13 cellular contexts compared by ENCODE assay signal in genomic region chr7:129877146-129877792, GRCh38.
DNase-seq lines count a peak whose midpoint lies in the region; ATAC-seq, FAIRE-seq and TF ChIP-seq lines count a peak whose summit lies in the region.
"Had no signal": no experiment of that assay in that cellular context is flagged by ENCODE, and none has a peak within 500 bp of the region (broad histone marks: within the 10 kb centered on the region; RNA-seq: fewer than 3 reads in every experiment).

No MANE protein-coding gene starts in this region.

- DNase-seq in GM12892 (ENCODE audit: insufficient read length): no peak
- DNase-seq in OCI-LY7 (ENCODE audit: low spot score): no peak
- no peak for DNase-seq in pancreas
- no peak for DNase-seq in HK-2 (ENCODE audit: unreplicated experiment)
- no peak for DNase-seq in activated effector memory CD4-positive, alpha-beta T cell treated with anti-CD3 and anti-CD28 coated beads, Interleukin-2, amount 50 U/mL, for 16 hours
- no peak for DNase-seq in MM.1S
- DNase-seq: activated CD4-positive, alpha-beta T cell treated with anti-CD3 and anti-CD28 coated beads for 1 hour; activated naive CD8-positive, alpha-beta T cell treated with anti-CD3 and anti-CD28 coated beads, Interleukin-2, amount 10 ng/mL, durations not matched to agents 7 days and 5 days; posterior cingulate gyrus; RPMI8226 had no signal

- peaks cover 52% of the 10 kb centered on the region for H3K36me3 Mint-ChIP-seq in stimulated activated memory B cell treated with anti-CD40 and anti-IgM and Interleukin-4, amounts not matched to agents 10 μg/mL and 1 μg/mL and 100 μg/mL, for 72 hours

- FAIRE-seq in GM12892 (lab: Jason Lieb, UNC) (peak; percentile 17), pancreas (lab: Jason Lieb, UNC) (peak; percentile 32)
- FAIRE-seq: HTR-8/SVneo had no signal

- H3K79me2 ChIP-seq in OCI-LY7 (ENCODE audit: insufficient read depth, low read depth, low read length) (no peaks in the 10 kb centered on the region), MM.1S (ENCODE audit: low read length) (peaks cover 78% of the 10 kb centered on the region)

- H3K9me3 Mint-ChIP-seq in stimulated activated memory B cell treated with anti-CD40 and anti-IgM and Interleukin-4, amounts not matched to agents 10 μg/mL and 1 μg/mL and 100 μg/mL, for 72 hours: no peaks in the 10 kb centered on the region
- H3K9me3 Mint-ChIP-seq: activated naive CD8-positive, alpha-beta T cell treated with anti-CD3 and anti-CD28 coated beads, Interleukin-2, amount 10 ng/mL, durations not matched to agents 7 days and 5 days had no signal

- H2AFZ ChIP-seq in OCI-LY7 (ENCODE audit: low read length) (no peak overlapping the region), MM.1S (ENCODE audit: low read length) (no peak overlapping the region)

- H3K4me1 Mint-ChIP-seq in stimulated activated memory B cell treated with anti-CD40 and anti-IgM and Interleukin-4, amounts not matched to agents 10 μg/mL and 1 μg/mL and 100 μg/mL, for 72 hours: peaks cover 20% of the 10 kb centered on the region

- H3K27me3 ChIP-seq in endocrine pancreas (ENCODE audit: control insufficient read depth, insufficient read depth, low read length) (no peaks in the 10 kb centered on the region), pancreas (no peaks in the 10 kb centered on the region), MM.1S (replicated peaks; ENCODE audit: insufficient read depth, low read length) (no peaks in the 10 kb centered on the region)

- no peak overlapping the region for H3K4me2 ChIP-seq in OCI-LY7 (ENCODE audit: low read length)
- no peak overlapping the region for H3K4me2 ChIP-seq in MM.1S (ENCODE audit: low read depth, low read length)

- no peaks in the 10 kb centered on the region for H3K9me3 ChIP-seq in OCI-LY7 (ENCODE audit: low read length)
- no peaks in the 10 kb centered on the region for H3K9me3 ChIP-seq in endocrine pancreas (ENCODE audit: control insufficient read depth, low read length)
- no peaks in the 10 kb centered on the region for H3K9me3 ChIP-seq in pancreas
- no peaks in the 10 kb centered on the region for H3K9me3 ChIP-seq in MM.1S (replicated peaks; ENCODE audit: insufficient read depth, low read length)

- BruUV-seq in OCI-LY7 (replicated peaks; lab: Mats Ljungman, UMichigan): TSS peak; percentile 14

- TF ChIP-seq CTCF in OCI-LY7 (conservative IDR thresholded peaks at IDR 0.05; ENCODE audit: low read length): no peak
- no peak for TF ChIP-seq CTCF in pancreas (IDR thresholded peaks at IDR 0.05)
- no peak for TF ChIP-seq CTCF in MM.1S (IDR thresholded peaks at IDR 0.05; ENCODE audit: low read length)

- no peaks in the 10 kb centered on the region for H3K27me3 Mint-ChIP-seq in stimulated activated memory B cell treated with anti-CD40 and anti-IgM and Interleukin-4, amounts not matched to agents 10 μg/mL and 1 μg/mL and 100 μg/mL, for 72 hours
- H3K27me3 Mint-ChIP-seq: activated naive CD8-positive, alpha-beta T cell treated with anti-CD3 and anti-CD28 coated beads, Interleukin-2, amount 10 ng/mL, durations not matched to agents 7 days and 5 days had no signal

- TF ChIP-seq POLR2A in GM12892 (IDR thresholded peaks at IDR 0.05; ENCODE audit: low read depth, low read length): no peak

- POLR2A ChIA-PET in OCI-LY7 (lab: Charles Lee): interaction anchor here (0.6 to 1.0 kb wide), 3 partner anchors 11 to 1089 kb away, joined by 3 read pairs; no protein-coding TSS in a partner anchor

- intact Hi-C loops in OCI-LY7 (cut with micrococcal nuclease; ENCODE audit: unreplicated experiment) (no loop called here), pancreas (cut with DNase I) (no loop called here)

- 45 to 50% methylated on average over 3 of the region's 3 CpGs for WGBS in pancreas, 2 donors

- CTCF ChIA-PET in OCI-LY7 (lab: Charles Lee; ENCODE audit: unreplicated experiment): no interaction called here

- H3K9me2 ChIP-seq in OCI-LY7 (ENCODE audit: insufficient read depth, low read length) (no peaks in the 10 kb centered on the region), MM.1S (replicated peaks; ENCODE audit: insufficient read depth, low read length) (no peaks in the 10 kb centered on the region)

- no peak overlapping the region for H3K4me3 ChIP-seq in OCI-LY7 (ENCODE audit: low read depth, low read length, poor library complexity, severe bottlenecking)
- H3K4me3 ChIP-seq in endocrine pancreas (ENCODE audit: control insufficient read depth, insufficient read depth, low read length): peak overlapping the region; percentile 42
- H3K4me3 ChIP-seq in pancreas: no peak overlapping the region
- no peak overlapping the region for H3K4me3 ChIP-seq in MM.1S (ENCODE audit: low read length)

- H4K20me1 ChIP-seq in OCI-LY7 (ENCODE audit: insufficient read depth, low read length) (no peaks in the 10 kb centered on the region), MM.1S (ENCODE audit: insufficient read depth, low read length) (peaks cover 15% of the 10 kb centered on the region)

- H3K36me3 ChIP-seq in OCI-LY7 (ENCODE audit: insufficient read depth, low read length): peaks cover 4% of the 10 kb centered on the region; the same call in 1 of the 2 replicates
- no peaks in the 10 kb centered on the region for H3K36me3 ChIP-seq in endocrine pancreas (ENCODE audit: control insufficient read depth, insufficient read depth, low read length)
- H3K36me3 ChIP-seq in pancreas: peaks cover 0 to 12% (median 0%) of the 10 kb centered on the region in 3 donors
- H3K36me3 ChIP-seq in MM.1S (replicated peaks; ENCODE audit: insufficient read depth, low read length): peaks cover 13% of the 10 kb centered on the region

- H3F3A ChIP-seq in MM.1S (ENCODE audit: insufficient read depth, low read length): no peaks in the 10 kb centered on the region

- H3K9ac ChIP-seq in endocrine pancreas (ENCODE audit: control insufficient read depth, insufficient read depth, low read length) (no peak overlapping the region), MM.1S (ENCODE audit: low read length) (no peak overlapping the region)

- peak; percentile 30 to 74 (median 50) for ATAC-seq in pancreas
- ATAC-seq in stimulated activated memory B cell treated with anti-CD40 and anti-IgM and Interleukin-4, amounts not matched to agents 10 μg/mL and 1 μg/mL and 100 μg/mL, for 72 hours: no peak

- H3K4me3 Mint-ChIP-seq in stimulated activated memory B cell treated with anti-CD40 and anti-IgM and Interleukin-4, amounts not matched to agents 10 μg/mL and 1 μg/mL and 100 μg/mL, for 72 hours: no peak overlapping the region
- H3K4me3 Mint-ChIP-seq: activated naive CD8-positive, alpha-beta T cell treated with anti-CD3 and anti-CD28 coated beads, Interleukin-2, amount 10 ng/mL, durations not matched to agents 7 days and 5 days had no signal

- no peak overlapping the region for H3K27ac ChIP-seq in OCI-LY7 (ENCODE audit: low read depth, low read length, poor library complexity, severe bottlenecking)
- H3K27ac ChIP-seq in pancreas: peak overlapping the region in 2 of 4 donors; percentile 13 to 23
- H3K27ac ChIP-seq in MM.1S (ENCODE audit: low read length): no peak overlapping the region

- no peak overlapping the region for H3K27ac Mint-ChIP-seq in stimulated activated memory B cell treated with anti-CD40 and anti-IgM and Interleukin-4, amounts not matched to agents 10 μg/mL and 1 μg/mL and 100 μg/mL, for 72 hours
- H3K27ac Mint-ChIP-seq: activated naive CD8-positive, alpha-beta T cell treated with anti-CD3 and anti-CD28 coated beads, Interleukin-2, amount 10 ng/mL, durations not matched to agents 7 days and 5 days had no signal

- H3K4me1 ChIP-seq in OCI-LY7 (ENCODE audit: insufficient read depth, low read length, poor library complexity, severe bottlenecking): no peaks in the 10 kb centered on the region
- peaks cover 25% of the 10 kb centered on the region for H3K4me1 ChIP-seq in endocrine pancreas (ENCODE audit: control insufficient read depth, insufficient read depth, low read length)
- H3K4me1 ChIP-seq in pancreas: peaks cover 26 to 37% (median 33%) of the 10 kb centered on the region in 3 donors
- peaks cover 8% of the 10 kb centered on the region; the same call in 1 of the 2 replicates for H3K4me1 ChIP-seq in MM.1S (ENCODE audit: low read length)
